In the genomic region with DNA sequence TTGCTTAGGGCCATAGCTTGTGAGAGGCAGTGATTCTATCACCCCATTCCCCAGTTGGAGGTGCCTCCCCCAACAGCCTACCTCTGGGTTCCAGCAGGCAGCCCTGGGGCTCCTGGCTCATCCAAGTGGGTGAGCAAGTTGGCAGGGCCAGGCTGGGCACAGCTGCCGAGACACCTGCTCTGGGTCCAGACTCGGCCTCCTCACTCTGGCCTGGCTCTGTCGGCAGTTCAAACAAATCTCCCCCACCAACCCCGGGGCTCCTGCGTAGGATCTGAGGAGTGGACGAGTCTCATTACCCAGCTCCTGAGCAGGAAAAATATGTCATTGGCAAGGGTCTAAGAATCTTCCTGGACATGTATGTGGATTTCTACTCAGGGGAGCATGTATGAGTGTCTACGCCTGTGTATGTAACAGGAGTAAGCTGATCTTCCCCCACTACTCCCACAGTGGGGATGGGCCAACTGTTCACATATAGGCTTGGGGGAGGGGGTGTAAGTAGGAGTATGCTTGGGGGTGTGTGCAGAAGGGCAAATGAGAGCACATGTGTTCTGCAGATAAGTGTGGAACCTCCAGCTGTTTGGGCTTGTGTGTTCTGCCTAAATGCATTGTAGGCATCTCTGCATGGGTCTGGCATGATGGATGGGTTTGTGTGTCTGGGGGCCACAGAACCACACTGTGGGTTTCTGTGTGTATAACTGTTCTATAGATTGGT, we compare ENCODE assay signal across 8 cellular contexts. TPM values are rescaled to one million over a fixed set of nuclear protein-coding genes. Genes with fewer than 3 reads are reported as not detected.
DNase-seq lines count a peak whose midpoint lies in the region; ATAC-seq, FAIRE-seq and TF ChIP-seq lines count a peak whose summit lies in the region.

No MANE protein-coding gene starts in this region.

- no peaks in the 10 kb centered on the region for H3K9me3 Mint-ChIP-seq in activated CD8-positive, alpha-beta T cell treated with anti-CD3 and anti-CD28 coated beads for 36 hours

- POLR2A ChIA-PET in A549 (lab: Yijun Ruan, JAX) (interaction anchor here (0.5 to 8.1 kb wide), 9 partner anchors 10 to 845 kb away, joined by 3 to 265 read pairs (median 26); partner anchors contain the start of gene BCL2L1), HEK293 (lab: Yijun Ruan, JAX) (interaction anchor here (1.2 to 8.7 kb wide), 4 partner anchors 29 to 116 kb away, joined by 3 to 255 read pairs (median 28); no protein-coding TSS in a partner anchor)
- POLR2A ChIA-PET in activated CD8-positive, alpha-beta T cell treated with anti-CD3 and anti-CD28 coated beads for 36 hours (lab: Charles Lee): interaction anchor here (0.9 to 6.1 kb wide), 2 partner anchors 39 to 48 kb away, joined by 3 to 38 read pairs; no protein-coding TSS in a partner anchor

- FAIRE-seq in A549 (lab: Jason Lieb, UNC): no peak

- peaks cover 22% of the 10 kb centered on the region for H3K4me1 Mint-ChIP-seq in activated CD8-positive, alpha-beta T cell treated with anti-CD3 and anti-CD28 coated beads for 36 hours (ENCODE audit: low read depth)

- DNase-seq in A549 (ENCODE audit: low read depth in 1 of 2, low spot score in 1 of 2): peak; percentile 80 to 93
- DNase-seq in RPMI7951 (ENCODE audit: low read depth): peak; percentile 71
- DNase-seq in osteoblast (ENCODE audit: insufficient read length, low spot score, missing footprints): peak; percentile 94
- DNase-seq in activated CD8-positive, alpha-beta T cell treated with anti-CD3 and anti-CD28 coated beads for 36 hours: no peak
- no peak for DNase-seq in activated gamma-delta T cell (lab: John Stamatoyannopoulos, UW)
- DNase-seq in left colon: no peak

- CTCF ChIA-PET in A549 (lab: Yijun Ruan, JAX): interaction anchor here (0.6 to 25.0 kb wide), 10 partner anchors 11 to 131 kb away, joined by 3 to 966 read pairs (median 4); a partner anchor contains a TSS
- CTCF ChIA-PET in HEK293 (lab: Yijun Ruan, JAX): interaction anchor here (0.5 to 26.4 kb wide), 9 partner anchors 20 to 345 kb away, joined by 3 to 1204 read pairs (median 3); no protein-coding TSS in a partner anchor
- CTCF ChIA-PET in activated CD8-positive, alpha-beta T cell treated with anti-CD3 and anti-CD28 coated beads for 36 hours (lab: Charles Lee): interaction anchor here (19.7 kb wide), 1 partner anchor 44 kb away, joined by 1008 read pairs; no protein-coding TSS in a partner anchor

- peak; percentile 84 for TF ChIP-seq POLR2A in A549 (IDR thresholded peaks at IDR 0.05; ENCODE audit: low read length)

- no peak overlapping the region for H2AFZ ChIP-seq in osteoblast (ENCODE audit: low read length)

- no peaks in the 10 kb centered on the region for H3K36me3 Mint-ChIP-seq in activated CD8-positive, alpha-beta T cell treated with anti-CD3 and anti-CD28 coated beads for 36 hours (ENCODE audit: low read depth)

- no peak for TF ChIP-seq CTCF in A549 (IDR thresholded peaks at IDR 0.05)
- TF ChIP-seq CTCF in HEK293 (tag by site-specific recombination; IDR thresholded peaks at IDR 0.05): no peak
- TF ChIP-seq CTCF in osteoblast (IDR thresholded peaks at IDR 0.05; ENCODE audit: extremely low read depth, low read depth, low read length): no peak
- TF ChIP-seq CTCF in activated CD8-positive, alpha-beta T cell treated with anti-CD3 and anti-CD28 coated beads for 36 hours (IDR thresholded peaks at IDR 0.05): no peak

- H3K4me3 ChIP-seq in A549: peak overlapping the region; percentile 93
- peak overlapping the region; percentile 70 for H3K4me3 ChIP-seq in HEK293 (ENCODE audit: low read depth, low read length)
- peak overlapping the region; percentile 81 to 83 for H3K4me3 ChIP-seq in esophagus (ENCODE audit: low read depth in 1 of 2, low read length in 2 of 2)
- peak overlapping the region; percentile 97 for H3K4me3 ChIP-seq in osteoblast (ENCODE audit: insufficient read depth, low read length)

- peaks cover 19% of the 10 kb centered on the region for H3K79me2 ChIP-seq in osteoblast (ENCODE audit: insufficient read depth, low read length)

- WGBS in A549 (ENCODE audit: missing lambda C conversion rate): 0% methylated on average over 6 of the region's 7 CpGs
- 40 to 41% methylated on average over 7 of the region's 7 CpGs for WGBS in esophagus, 2 donors

- TF ChIP-seq RAD21 in A549 (conservative IDR thresholded peaks at IDR 0.05 in 1 of 2, IDR thresholded peaks at IDR 0.05 in 1 of 2): no peak; a peak in 1 of 5 replicates

- H3K27ac ChIP-seq in A549 (peak overlapping the region; percentile 97 to 98), HEK293 (ENCODE audit: extremely low read depth, low read depth, low read length) (no peak overlapping the region), esophagus (ENCODE audit: low read depth in 2 of 2, low read length in 1 of 2) (peak overlapping the region; percentile 87 to 98), osteoblast (ENCODE audit: low read depth, low read length) (peak overlapping the region; percentile 98)

- peaks cover 51% of the 10 kb centered on the region for H3K27me3 Mint-ChIP-seq in activated CD8-positive, alpha-beta T cell treated with anti-CD3 and anti-CD28 coated beads for 36 hours

- H3K4me2 ChIP-seq in A549 (peak overlapping the region; percentile 90), osteoblast (ENCODE audit: insufficient read depth, low read length) (peak overlapping the region; percentile 97)

- H3K36me3 ChIP-seq in HEK293 (ENCODE audit: control insufficient read depth in 2 of 2, insufficient read depth in 1 of 2, low read length in 2 of 2) (peaks cover 0 to 17% of the 10 kb centered on the region in 2 experiments; a peak in 1 of 3 replicates), esophagus (ENCODE audit: control insufficient read depth in 2 of 2, insufficient read depth in 2 of 2, low read length in 1 of 2) (no peaks in the 10 kb centered on the region), osteoblast (ENCODE audit: insufficient read depth, low read length) (peaks cover 9% of the 10 kb centered on the region)

- peaks cover 64% of the 10 kb centered on the region for H3K4me1 ChIP-seq in A549
- peaks cover 15% of the 10 kb centered on the region for H3K4me1 ChIP-seq in HEK293 (ENCODE audit: control insufficient read depth, insufficient read depth, low read length)
- H3K4me1 ChIP-seq in esophagus (ENCODE audit: control insufficient read depth in 2 of 2, insufficient read depth in 2 of 2, low read length in 1 of 2): peaks cover 0 to 6% of the 10 kb centered on the region in 2 donors
- peaks cover 53% of the 10 kb centered on the region for H3K4me1 ChIP-seq in osteoblast (ENCODE audit: insufficient read depth, low read length)

- H3K27ac Mint-ChIP-seq in activated CD8-positive, alpha-beta T cell treated with anti-CD3 and anti-CD28 coated beads for 36 hours: no peak overlapping the region

- no peak overlapping the region for H3K4me3 Mint-ChIP-seq in activated CD8-positive, alpha-beta T cell treated with anti-CD3 and anti-CD28 coated beads for 36 hours

- peaks cover 21% of the 10 kb centered on the region for H4K20me1 ChIP-seq in osteoblast (ENCODE audit: insufficient read depth, low read length)

- H3K27me3 ChIP-seq in esophagus (ENCODE audit: control insufficient read depth in 1 of 2, insufficient read depth in 2 of 2, low read length in 2 of 2) (no peaks in the 10 kb centered on the region), osteoblast (ENCODE audit: insufficient read depth, low read length) (no peaks in the 10 kb centered on the region)

- intact Hi-C loops in activated CD8-positive, alpha-beta T cell treated with anti-CD3 and anti-CD28 coated beads for 36 hours (cut with micrococcal nuclease): no loop called here
- intact Hi-C loops in left colon (cut with DNase I, micrococcal nuclease): no loop called here

- ATAC-seq in A549 (peak; percentile 6), left colon (no peak)
- no peak for ATAC-seq in activated CD8-positive, alpha-beta T cell treated with anti-CD3 and anti-CD28 coated beads for 36 hours

- no peaks in the 10 kb centered on the region for H3K9me3 ChIP-seq in A549
- H3K9me3 ChIP-seq in HEK293 (ENCODE audit: control insufficient read depth, insufficient read depth, low read depth, low read length): no peaks in the 10 kb centered on the region
- H3K9me3 ChIP-seq in esophagus (ENCODE audit: control insufficient read depth in 2 of 2, insufficient read depth in 1 of 2, low read depth in 1 of 2, low read length in 1 of 2): no peaks in the 10 kb centered on the region
- no peaks in the 10 kb centered on the region for H3K9me3 ChIP-seq in osteoblast (ENCODE audit: low read depth, low read length)

- 0 out of 5 replicates have a peak, but pooled peaks of 1 of the 2 experiments have one; percentile 37 for TF ChIP-seq EP300 in A549 (IDR thresholded peaks at IDR 0.05)

TF ChIP-seq in A549, 52 proteins besides CTCF, POLR2A, EP300 and RAD21 (continues in another document):
- TF ChIP-seq CBX8 (IDR thresholded peaks at IDR 0.05) (no peak), KDM1A (IDR thresholded peaks at IDR 0.05; ENCODE audit: low read depth) (no peak), RARB (CRISPR knock-in tag; IDR thresholded peaks at IDR 0.05) (peak; percentile 98), ESRRA (IDR thresholded peaks at IDR 0.05; ENCODE audit: borderline replicate concordance, low read length) (no peak; the same call in 1 of the 2 replicates)

TF ChIP-seq in HEK293, 187 proteins besides CTCF, POLR2A, EP300 and RAD21 (continues in another document):
- TF ChIP-seq WT1 (tag by site-specific recombination; IDR thresholded peaks at IDR 0.05): no peak

RNA-seq across cellular contexts. Expression of gene ID1, which starts 2.0 kb away (rescaled TPM):
- polyA plus RNA-seq in A549 (2011; rRNA removed) (237 and 250 TPM in 2 replicates), A549 (2017; fragmentation: RNase III; extraction: RNeasy Plus Mini Kit Qiagen cat#74134 plus additional on column Dnase treatment) (257 to 432 TPM (median 387 TPM) in 3 replicates), esophagus (100 to 1,000 TPM; 158 to 489 TPM)
- polyA plus RNA-seq in A549 (2012; cell fraction: cytosol; rRNA removed): 951 and 1,146 TPM in 2 replicates
- 1,622 and 2,122 TPM in 2 replicates for polyA plus RNA-seq in A549 (2012; cell fraction: nucleus; rRNA removed)
- polyA minus RNA-seq in A549 (2011; rRNA and poly(A)+ RNA removed): 188 and 250 TPM in 2 replicates
- 315 and 437 TPM in 2 replicates for total RNA-seq in RPMI7951 (2014; rRNA removed; shearing (Covaris generic))
- total RNA-seq in osteoblast (56.3 and 82.5 TPM in 2 replicates), left colon (100 to 1,000 TPM; 298 to 363 TPM)
- total RNA-seq in activated CD8-positive, alpha-beta T cell treated with anti-CD3 and anti-CD28 coated beads for 36 hours: under 1 TPM; 0.41 to 0.54 TPM

RNA-seq across cellular contexts. Expression of gene COX4I2, which starts 30.6 kb away (rescaled TPM):
- polyA plus RNA-seq in A549 (2011; rRNA removed): not detected in 2 replicates
- polyA plus RNA-seq in A549 (2012; cell fraction: cytosol; rRNA removed): not detected in 2 replicates
- not detected in 2 replicates for polyA plus RNA-seq in A549 (2012; cell fraction: nucleus; rRNA removed)
- not detected in 3 replicates for polyA plus RNA-seq in A549 (2017; fragmentation: RNase III; extraction: RNeasy Plus Mini Kit Qiagen cat#74134 plus additional on column Dnase treatment)
- polyA minus RNA-seq in A549 (2011; rRNA and poly(A)+ RNA removed): not detected in 2 replicates
- not detected in 2 replicates for total RNA-seq in RPMI7951 (2014; rRNA removed; shearing (Covaris generic))
- polyA plus RNA-seq in esophagus: 1 to 10 TPM; 2.6 to 3.8 TPM
- not detected in 2 replicates for total RNA-seq in osteoblast
- not detected for total RNA-seq in activated CD8-positive, alpha-beta T cell treated with anti-CD3 and anti-CD28 coated beads for 36 hours
- total RNA-seq in left colon: under 1 TPM in 1 of 2 donors, not detected in 1; 0.67 TPM

Comparison
In these comparisons a context has a peak if more than half of its experiments do, and no peak if none do; other contexts are left out.
1. ATAC-seq: peak in A549 (2 of 2); none in activated CD8-positive, alpha-beta T cell treated with anti-CD3 and anti-CD28 coated beads for 36 hours (single experiment) and left colon (single experiment).
2. DNase-seq: peak in A549 (2 of 2), RPMI7951 (single experiment) and osteoblast (single experiment); none in activated CD8-positive, alpha-beta T cell treated with anti-CD3 and anti-CD28 coated beads for 36 hours (single experiment), activated gamma-delta T cell (single experiment) and left colon (0 of 2).
3. RNA of gene ID1, which starts 2.0 kb away (total RNA-seq): 298 to 363 TPM in left colon, 315 to 437 TPM in RPMI7951 and 56.3 to 82.5 TPM in osteoblast; 0.41 to 0.54 TPM in activated CD8-positive, alpha-beta T cell treated with anti-CD3 and anti-CD28 coated beads for 36 hours; every median in the first group is over 10 times any median in the second.
4. Of the 5 proteins assayed by ChIP-seq in both HEK293 and A549: peak only in HEK293: none; only in A549: HOXA7, PBX3 and REST; in both: none; in neither: 2.
5. Peak in every context shown above with its lines, with median percentiles within 50 percentile points of each other: H3K4me3 ChIP-seq.